Comparison of ENCODE assay signal across 19 cellular contexts in the genomic region with DNA sequence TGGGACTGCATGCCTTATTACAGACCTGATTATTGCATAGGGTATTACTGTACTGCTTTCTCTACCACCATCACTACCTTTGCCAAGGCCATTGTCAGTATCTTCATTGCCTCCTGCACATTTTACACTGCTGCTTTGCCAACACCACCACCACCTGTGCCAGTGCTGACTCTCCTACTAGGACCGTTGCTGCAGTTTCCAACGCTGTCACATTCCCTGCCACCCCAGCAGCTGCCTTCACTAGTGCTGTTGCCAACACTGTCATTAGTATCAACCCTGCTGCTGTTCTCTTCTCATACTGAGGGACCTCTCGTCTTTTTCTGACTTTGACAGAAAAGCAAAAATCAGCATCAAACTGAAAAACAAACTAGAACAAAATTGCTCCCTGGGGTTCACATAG.
"Had no signal": no experiment of that assay in that cellular context is flagged by ENCODE, and none has a peak within 500 bp of the region (broad histone marks: within the 10 kb centered on the region; RNA-seq: fewer than 3 reads in every experiment).

No MANE protein-coding gene starts in this region.

- H3K27me3 Mint-ChIP-seq: activated CD8-positive, alpha-beta memory T cell treated with anti-CD3 and anti-CD28 coated beads, Interleukin-2, amount 10 ng/mL, durations not matched to agents 7 days and 5 days; activated T-cell treated with anti-CD3 and anti-CD28 coated beads, Interleukin-2, amount 50 U/mL, for 24 hours had no signal

- H3K27me3 ChIP-seq: breast epithelium, tibial nerve, uterus had no signal

- H3K4me3 ChIP-seq: breast epithelium, tibial nerve, uterus had no signal

- H3K36me3 ChIP-seq: breast epithelium, tibial nerve, uterus had no signal

- H3K4me1 ChIP-seq: breast epithelium, tibial nerve, uterus had no signal

- H3K36me3 Mint-ChIP-seq: natural killer cell had no signal

- H3K9me3 ChIP-seq: breast epithelium, tibial nerve, uterus had no signal

- H3K27ac ChIP-seq: breast epithelium, tibial nerve, uterus had no signal

- DNase-seq: activated CD4-positive, alpha-beta memory T cell treated with anti-CD3 and anti-CD28 coated beads, Interleukin-2, amount 10 ng/mL, durations not matched to agents 7 days and 5 days; activated CD4-positive, alpha-beta T cell treated with anti-CD3 and anti-CD28 coated beads for 48 hours; activated CD4-positive, CD25-positive, alpha-beta regulatory T cell; activated CD8-positive, alpha-beta memory T cell treated with anti-CD3 and anti-CD28 coated beads, Interleukin-2, amount 10 ng/mL, durations not matched to agents 7 days and 5 days; activated naive CD4-positive, alpha-beta T cell treated with Interleukin-2 at 50 U/mL for 16 hours; activated T-cell treated with anti-CD3 and anti-CD28 coated beads, Interleukin-2, amount 50 U/mL, for 24 hours; aorta; cerebellar nuclear complex; cortex of kidney; kidney; mesendoderm; natural killer cell; stimulated activated CD8-positive, alpha-beta memory T cell treated with anti-CD3 and anti-CD28 coated beads, Interleukin-4, amount 100 ng/mL, for 48 hours; stimulated activated naive CD4-positive, alpha-beta T cell treated with Interleukin-2 at 50 U/mL for 16 hours; T1000; uterus had no signal

- H3K4me3 Mint-ChIP-seq: activated CD4-positive, alpha-beta memory T cell treated with anti-CD3 and anti-CD28 coated beads, Interleukin-2, amount 10 ng/mL, durations not matched to agents 7 days and 5 days; activated CD8-positive, alpha-beta memory T cell treated with anti-CD3 and anti-CD28 coated beads, Interleukin-2, amount 10 ng/mL, durations not matched to agents 7 days and 5 days; activated T-cell treated with anti-CD3 and anti-CD28 coated beads, Interleukin-2, amount 50 U/mL, for 24 hours; natural killer cell had no signal

- H3K27ac Mint-ChIP-seq: activated CD4-positive, alpha-beta memory T cell treated with anti-CD3 and anti-CD28 coated beads, Interleukin-2, amount 10 ng/mL, durations not matched to agents 7 days and 5 days; activated CD8-positive, alpha-beta memory T cell treated with anti-CD3 and anti-CD28 coated beads, Interleukin-2, amount 10 ng/mL, durations not matched to agents 7 days and 5 days; activated T-cell treated with anti-CD3 and anti-CD28 coated beads, Interleukin-2, amount 50 U/mL, for 24 hours; activated T-helper 2 cell treated with anti-CD3 and anti-CD28 coated beads, Interferon-gamma antibody, Interleukin-2, Interleukin-4, amounts not matched to agents 10 μg/mL and 5 μg/mL and 100 μg/mL, durations not matched to agents 14 hours and 24 hours and 36 hours; natural killer cell had no signal

- ATAC-seq: activated CD8-positive, alpha-beta memory T cell treated with anti-CD3 and anti-CD28 coated beads, Interleukin-2, amount 10 ng/mL, durations not matched to agents 7 days and 5 days; natural killer cell had no signal

- H3K4me1 Mint-ChIP-seq: activated CD8-positive, alpha-beta memory T cell treated with anti-CD3 and anti-CD28 coated beads, Interleukin-2, amount 10 ng/mL, durations not matched to agents 7 days and 5 days; natural killer cell had no signal
